Comparison of ENCODE assay signal across 25 cellular contexts in genomic region chr14:37493606-37494005, GRCh38.
"Had no signal": no experiment of that assay in that cellular context is flagged by ENCODE, and none has a peak within 500 bp of the region (broad histone marks: within the 10 kb centered on the region; RNA-seq: fewer than 3 reads in every experiment).

No MANE protein-coding gene starts in this region.

- FAIRE-seq: RCC 7860 had no signal

- H3K36me3 ChIP-seq: breast epithelium had no signal

- ATAC-seq: activated CD4-positive, alpha-beta T cell treated with anti-CD3 and anti-CD28 coated beads for 36 hours; activated T-helper 17 cell treated with anti-CD3 and anti-CD28 coated beads, Interleukin-2, amount 50 U/mL, for 72 hours; T-cell had no signal

- DNase-seq: activated CD4-positive, alpha-beta memory T cell treated with anti-CD3 and anti-CD28 coated beads, Interleukin-2, amount 10 ng/mL, durations not matched to agents 7 days and 5 days; activated CD4-positive, alpha-beta T cell treated with anti-CD3 and anti-CD28 coated beads for 36 hours; activated CD4-positive, alpha-beta T cell treated with anti-CD3 and anti-CD28 coated beads, Interleukin-2, amount 50 U/mL, for 1 hour; activated gamma-delta T cell; activated naive CD4-positive, alpha-beta T cell treated with anti-CD3 and anti-CD28 coated beads, Interleukin-2, amount 10 ng/mL, durations not matched to agents 7 days and 5 days; activated naive CD8-positive, alpha-beta T cell treated with anti-CD3 and anti-CD28 coated beads for 36 hours; activated T-cell treated with anti-CD3 and anti-CD28 coated beads for 4 hours; activated T-cell treated with anti-CD3 and anti-CD28 coated beads, Interleukin-2, amount 50 U/mL, for 48 hours; aorta; central memory CD4-positive, alpha-beta T cell; Kasumi-1; KBM-7; NCI-H1048; NCI-H146; NCI-H187 treated with DMSO at 0.1 percent for 48 hours; NCI-H2081 treated with DMSO at 0.1 percent for 48 hours; NCI-H446; NCI-H524; SHP77 treated with DMSO at 0.1 percent for 48 hours; T-cell had no signal

- H3K27me3 ChIP-seq: breast epithelium had no signal

- H3K9me3 ChIP-seq: breast epithelium had no signal

- H3K4me3 ChIP-seq: breast epithelium, SK-N-MC had no signal

- H3K4me1 ChIP-seq: breast epithelium had no signal

- H3K27ac ChIP-seq: breast epithelium, SK-N-MC, VCaP had no signal
